ENCODE assay signal across 17 cellular contexts in the genomic region with DNA sequence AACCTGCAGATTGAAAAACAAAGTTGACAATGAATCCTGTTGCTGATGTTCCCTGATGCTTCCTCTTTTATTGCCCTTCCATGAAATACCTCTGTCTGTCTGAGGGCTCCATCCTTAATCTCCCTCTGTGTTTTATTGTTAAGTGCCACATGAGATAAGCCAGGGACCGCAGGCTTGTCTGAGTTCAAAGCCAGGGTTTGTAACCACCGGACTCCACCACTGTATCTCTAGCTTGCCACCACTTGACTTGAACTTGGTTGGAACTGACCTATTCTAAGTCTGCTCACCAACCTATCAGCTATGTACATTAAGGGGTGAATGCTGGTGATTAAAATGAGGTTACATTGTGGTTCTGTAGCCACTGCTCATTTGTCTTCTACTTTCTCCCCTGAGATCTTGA.
"Had no signal": no experiment of that assay in that cellular context is flagged by ENCODE, and none has a peak within 500 bp of the region (broad histone marks: within the 10 kb centered on the region; RNA-seq: fewer than 3 reads in every experiment).

No MANE protein-coding gene starts in this region.

- DNase-seq: effector memory CD8-positive, alpha-beta T cell; foreskin keratinocyte; head of caudate nucleus; hippocampal formation; kidney glomerular epithelial cell; mammary epithelial cell; mucosa of descending colon; naive thymus-derived CD8-positive, alpha-beta T cell; sigmoid colon; stimulated activated CD4-positive, alpha-beta T cell treated with anti-CD3 and anti-CD28 coated beads, Interleukin-12 subunit alpha, Interleukin-12 subunit beta, amount 100 ng/mL, for 4 hours; stimulated activated naive CD4-positive, alpha-beta T cell; stomach; substantia nigra; transverse colon had no signal

- H3K4me3 ChIP-seq: mucosa of descending colon, right atrium auricular region, sigmoid colon, skin epidermis, stomach, thoracic aorta, transverse colon had no signal

- H3K27ac ChIP-seq: foreskin keratinocyte, right atrium auricular region, sigmoid colon, skin epidermis, stomach, thoracic aorta, transverse colon had no signal

- H3K36me3 ChIP-seq: right atrium auricular region, sigmoid colon, stomach, thoracic aorta, transverse colon had no signal

- H3K27me3 ChIP-seq: foreskin keratinocyte, right atrium auricular region, sigmoid colon, stomach, transverse colon had no signal

- H3K4me1 ChIP-seq: foreskin keratinocyte, right atrium auricular region, sigmoid colon, stomach, transverse colon had no signal

- H3K9me3 ChIP-seq: mucosa of descending colon, right atrium auricular region, sigmoid colon, stomach, thoracic aorta, transverse colon had no signal

- ATAC-seq: effector memory CD8-positive, alpha-beta T cell; foreskin keratinocyte; mucosa of descending colon; naive thymus-derived CD8-positive, alpha-beta T cell had no signal
